1 cellular context compared by ENCODE assay signal in the genomic region with DNA sequence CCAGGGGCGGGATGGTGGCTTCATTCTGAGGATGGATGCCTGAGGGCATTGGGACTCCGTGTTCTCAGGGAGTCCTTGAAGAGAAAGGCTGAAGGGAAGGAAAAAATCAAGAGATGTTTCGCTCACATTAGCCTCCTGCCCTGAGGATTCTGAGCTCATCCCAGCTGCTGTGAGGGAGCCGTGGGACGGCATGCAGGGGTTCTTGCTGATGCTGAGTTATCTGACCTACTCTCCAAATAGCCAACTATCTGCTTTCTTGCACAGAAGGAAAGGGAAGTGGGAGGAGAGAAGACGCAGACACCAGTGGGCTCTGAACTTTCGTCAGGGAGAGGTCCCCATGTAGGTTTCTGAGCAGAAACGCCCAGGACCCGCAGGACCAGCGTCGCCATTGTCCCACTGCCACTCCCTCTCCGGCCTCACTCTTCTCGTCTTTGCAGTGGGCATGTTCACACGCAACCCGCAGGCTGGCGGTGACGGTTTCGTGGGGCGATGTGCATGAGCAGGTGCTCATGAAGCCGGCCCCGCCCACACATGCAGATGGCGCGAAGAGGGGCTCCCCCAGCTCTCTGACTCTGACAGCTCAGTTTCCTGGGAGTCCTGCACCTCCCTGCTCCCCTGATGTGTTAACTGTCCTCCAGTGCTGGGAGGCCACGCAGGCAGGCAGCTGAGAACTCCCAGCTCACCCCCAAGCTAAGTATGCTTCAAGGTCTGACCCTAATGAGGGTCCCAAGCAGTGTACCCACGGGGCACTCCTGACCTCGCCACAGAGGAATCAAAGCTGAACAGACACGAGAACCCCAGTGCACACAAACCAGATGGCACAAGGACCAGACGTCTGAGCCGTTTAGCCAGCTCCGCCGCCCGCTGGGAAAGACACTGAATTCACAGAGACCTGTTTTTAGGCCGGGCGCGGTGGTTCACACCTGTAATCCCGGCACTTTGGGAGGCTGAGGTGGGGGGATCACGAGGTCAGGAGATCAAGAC.
TF ChIP-seq lines count a peak whose summit lies in the region.

No MANE protein-coding gene starts in this region.

TF ChIP-seq in GM12878, 131 proteins besides CTCF, POLR2A, EP300 and RAD21 (continued from another document):
- TF ChIP-seq, protein P1, sequence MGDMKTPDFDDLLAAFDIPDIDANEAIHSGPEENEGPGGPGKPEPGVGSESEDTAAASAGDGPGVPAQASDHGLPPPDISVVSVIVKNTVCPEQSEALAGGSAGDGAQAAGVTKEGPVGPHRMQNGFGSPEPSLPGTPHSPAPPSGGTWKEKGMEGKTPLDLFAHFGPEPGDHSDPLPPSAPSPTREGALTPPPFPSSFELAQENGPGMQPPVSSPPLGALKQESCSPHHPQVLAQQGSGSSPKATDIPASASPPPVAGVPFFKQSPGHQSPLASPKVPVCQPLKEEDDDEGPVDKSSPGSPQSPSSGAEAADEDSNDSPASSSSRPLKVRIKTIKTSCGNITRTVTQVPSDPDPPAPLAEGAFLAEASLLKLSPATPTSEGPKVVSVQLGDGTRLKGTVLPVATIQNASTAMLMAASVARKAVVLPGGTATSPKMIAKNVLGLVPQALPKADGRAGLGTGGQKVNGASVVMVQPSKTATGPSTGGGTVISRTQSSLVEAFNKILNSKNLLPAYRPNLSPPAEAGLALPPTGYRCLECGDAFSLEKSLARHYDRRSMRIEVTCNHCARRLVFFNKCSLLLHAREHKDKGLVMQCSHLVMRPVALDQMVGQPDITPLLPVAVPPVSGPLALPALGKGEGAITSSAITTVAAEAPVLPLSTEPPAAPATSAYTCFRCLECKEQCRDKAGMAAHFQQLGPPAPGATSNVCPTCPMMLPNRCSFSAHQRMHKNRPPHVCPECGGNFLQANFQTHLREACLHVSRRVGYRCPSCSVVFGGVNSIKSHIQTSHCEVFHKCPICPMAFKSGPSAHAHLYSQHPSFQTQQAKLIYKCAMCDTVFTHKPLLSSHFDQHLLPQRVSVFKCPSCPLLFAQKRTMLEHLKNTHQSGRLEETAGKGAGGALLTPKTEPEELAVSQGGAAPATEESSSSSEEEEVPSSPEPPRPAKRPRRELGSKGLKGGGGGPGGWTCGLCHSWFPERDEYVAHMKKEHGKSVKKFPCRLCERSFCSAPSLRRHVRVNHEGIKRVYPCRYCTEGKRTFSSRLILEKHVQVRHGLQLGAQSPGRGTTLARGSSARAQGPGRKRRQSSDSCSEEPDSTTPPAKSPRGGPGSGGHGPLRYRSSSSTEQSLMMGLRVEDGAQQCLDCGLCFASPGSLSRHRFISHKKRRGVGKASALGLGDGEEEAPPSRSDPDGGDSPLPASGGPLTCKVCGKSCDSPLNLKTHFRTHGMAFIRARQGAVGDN (IDR thresholded peaks at IDR 0.05): no peak
- TF ChIP-seq SIX5 (IDR thresholded peaks at IDR 0.05; ENCODE audit: low read depth, low read length, severe bottlenecking) (no peak), ATF7 (IDR thresholded peaks at IDR 0.05; ENCODE audit: low read depth) (peak; percentile 20; the same call in 1 of the 2 replicates), SMARCA5 (IDR thresholded peaks at IDR 0.05) (peak; percentile 92), LARP7 (IDR thresholded peaks at IDR 0.05) (peak; percentile 32; the same call in 1 of the 2 replicates), IRF5 (IDR thresholded peaks at IDR 0.05; ENCODE audit: borderline replicate concordance) (0 out of 2 replicates have a peak, but pooled peaks have one; percentile 33), MXI1 (IDR thresholded peaks at IDR 0.05; ENCODE audit: low read depth, low read length) (peak; percentile 50; the same call in 1 of the 2 replicates), ZNF274 (IDR thresholded peaks at IDR 0.05; ENCODE audit: insufficient read depth, insufficient read length) (no peak), MTA2 (IDR thresholded peaks at IDR 0.05; ENCODE audit: low read depth) (peak; percentile 51; the same call in 1 of the 2 replicates), ZBED1 (IDR thresholded peaks at IDR 0.05; ENCODE audit: borderline replicate concordance) (no peak), NKRF (conservative IDR thresholded peaks at IDR 0.05) (0 out of 2 replicates have a peak, but pooled peaks have one; percentile 26), MEF2B (IDR thresholded peaks at IDR 0.05; ENCODE audit: partially characterized antibody, poor library complexity, severe bottlenecking) (peak; percentile 21)
- TF ChIP-seq, protein P2, sequence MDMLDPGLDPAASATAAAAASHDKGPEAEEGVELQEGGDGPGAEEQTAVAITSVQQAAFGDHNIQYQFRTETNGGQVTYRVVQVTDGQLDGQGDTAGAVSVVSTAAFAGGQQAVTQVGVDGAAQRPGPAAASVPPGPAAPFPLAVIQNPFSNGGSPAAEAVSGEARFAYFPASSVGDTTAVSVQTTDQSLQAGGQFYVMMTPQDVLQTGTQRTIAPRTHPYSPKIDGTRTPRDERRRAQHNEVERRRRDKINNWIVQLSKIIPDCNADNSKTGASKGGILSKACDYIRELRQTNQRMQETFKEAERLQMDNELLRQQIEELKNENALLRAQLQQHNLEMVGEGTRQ (IDR thresholded peaks at IDR 0.05; ENCODE audit: borderline replicate concordance, low read depth, low read length): no peak
- TF ChIP-seq, protein P3, sequence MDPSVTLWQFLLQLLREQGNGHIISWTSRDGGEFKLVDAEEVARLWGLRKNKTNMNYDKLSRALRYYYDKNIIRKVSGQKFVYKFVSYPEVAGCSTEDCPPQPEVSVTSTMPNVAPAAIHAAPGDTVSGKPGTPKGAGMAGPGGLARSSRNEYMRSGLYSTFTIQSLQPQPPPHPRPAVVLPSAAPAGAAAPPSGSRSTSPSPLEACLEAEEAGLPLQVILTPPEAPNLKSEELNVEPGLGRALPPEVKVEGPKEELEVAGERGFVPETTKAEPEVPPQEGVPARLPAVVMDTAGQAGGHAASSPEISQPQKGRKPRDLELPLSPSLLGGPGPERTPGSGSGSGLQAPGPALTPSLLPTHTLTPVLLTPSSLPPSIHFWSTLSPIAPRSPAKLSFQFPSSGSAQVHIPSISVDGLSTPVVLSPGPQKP (IDR thresholded peaks at IDR 0.05; ENCODE audit: low read depth, low read length): no peak
- TF ChIP-seq, protein P4, sequence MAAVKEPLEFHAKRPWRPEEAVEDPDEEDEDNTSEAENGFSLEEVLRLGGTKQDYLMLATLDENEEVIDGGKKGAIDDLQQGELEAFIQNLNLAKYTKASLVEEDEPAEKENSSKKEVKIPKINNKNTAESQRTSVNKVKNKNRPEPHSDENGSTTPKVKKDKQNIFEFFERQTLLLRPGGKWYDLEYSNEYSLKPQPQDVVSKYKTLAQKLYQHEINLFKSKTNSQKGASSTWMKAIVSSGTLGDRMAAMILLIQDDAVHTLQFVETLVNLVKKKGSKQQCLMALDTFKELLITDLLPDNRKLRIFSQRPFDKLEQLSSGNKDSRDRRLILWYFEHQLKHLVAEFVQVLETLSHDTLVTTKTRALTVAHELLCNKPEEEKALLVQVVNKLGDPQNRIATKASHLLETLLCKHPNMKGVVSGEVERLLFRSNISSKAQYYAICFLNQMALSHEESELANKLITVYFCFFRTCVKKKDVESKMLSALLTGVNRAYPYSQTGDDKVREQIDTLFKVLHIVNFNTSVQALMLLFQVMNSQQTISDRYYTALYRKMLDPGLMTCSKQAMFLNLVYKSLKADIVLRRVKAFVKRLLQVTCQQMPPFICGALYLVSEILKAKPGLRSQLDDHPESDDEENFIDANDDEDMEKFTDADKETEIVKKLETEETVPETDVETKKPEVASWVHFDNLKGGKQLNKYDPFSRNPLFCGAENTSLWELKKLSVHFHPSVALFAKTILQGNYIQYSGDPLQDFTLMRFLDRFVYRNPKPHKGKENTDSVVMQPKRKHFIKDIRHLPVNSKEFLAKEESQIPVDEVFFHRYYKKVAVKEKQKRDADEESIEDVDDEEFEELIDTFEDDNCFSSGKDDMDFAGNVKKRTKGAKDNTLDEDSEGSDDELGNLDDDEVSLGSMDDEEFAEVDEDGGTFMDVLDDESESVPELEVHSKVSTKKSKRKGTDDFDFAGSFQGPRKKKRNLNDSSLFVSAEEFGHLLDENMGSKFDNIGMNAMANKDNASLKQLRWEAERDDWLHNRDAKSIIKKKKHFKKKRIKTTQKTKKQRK (IDR thresholded peaks at IDR 0.05; ENCODE audit: low read depth, low read length): no peak
- TF ChIP-seq, protein P5, sequence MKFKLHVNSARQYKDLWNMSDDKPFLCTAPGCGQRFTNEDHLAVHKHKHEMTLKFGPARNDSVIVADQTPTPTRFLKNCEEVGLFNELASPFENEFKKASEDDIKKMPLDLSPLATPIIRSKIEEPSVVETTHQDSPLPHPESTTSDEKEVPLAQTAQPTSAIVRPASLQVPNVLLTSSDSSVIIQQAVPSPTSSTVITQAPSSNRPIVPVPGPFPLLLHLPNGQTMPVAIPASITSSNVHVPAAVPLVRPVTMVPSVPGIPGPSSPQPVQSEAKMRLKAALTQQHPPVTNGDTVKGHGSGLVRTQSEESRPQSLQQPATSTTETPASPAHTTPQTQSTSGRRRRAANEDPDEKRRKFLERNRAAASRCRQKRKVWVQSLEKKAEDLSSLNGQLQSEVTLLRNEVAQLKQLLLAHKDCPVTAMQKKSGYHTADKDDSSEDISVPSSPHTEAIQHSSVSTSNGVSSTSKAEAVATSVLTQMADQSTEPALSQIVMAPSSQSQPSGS (IDR thresholded peaks at IDR 0.05; ENCODE audit: low read length): no peak
